ENCODE assay signal across 8 cellular contexts in genomic region chrX:70132877-70133302, GRCh38. TPM values are rescaled to one million over a fixed set of nuclear protein-coding genes. Genes with fewer than 3 reads are reported as not detected.
DNase-seq lines count a peak whose midpoint lies in the region; ATAC-seq, FAIRE-seq and TF ChIP-seq lines count a peak whose summit lies in the region.

No MANE protein-coding gene starts in this region.

- under 1% methylated on average over 8 of the region's 8 CpGs for WGBS in right cardiac atrium

- no peak for ATAC-seq in WTC11
- ATAC-seq in right cardiac atrium: peak; percentile 3 to 11
- ATAC-seq in stimulated activated effector memory CD8-positive, alpha-beta T cell treated with anti-CD3 and anti-CD28 coated beads, Interleukin-12 subunit alpha, Interleukin-12 subunit beta, amount 100 ng/mL, for 72 hours: peak; percentile 91
- ATAC-seq in GM21381 (IDR thresholded peaks at IDR 0.05; ENCODE audit: unreplicated experiment): no peak

- intact Hi-C loops in right cardiac atrium (cut with DNase I): no loop called here

- H3K4me1 ChIP-seq in BE2C (no peaks in the 10 kb centered on the region), right cardiac atrium (ENCODE audit: control insufficient read depth, insufficient read depth, low read length) (no peaks in the 10 kb centered on the region)

- H3K27ac ChIP-seq in right cardiac atrium (ENCODE audit: low read length): peak overlapping the region; percentile 42

- no peak for TF ChIP-seq CTCF in BE2C (IDR thresholded peaks at IDR 0.05; ENCODE audit: low read depth, low read length)
- no peak for TF ChIP-seq CTCF in HFF-Myc (IDR thresholded peaks at IDR 0.05; ENCODE audit: low read depth, low read length, missing control alignments)
- TF ChIP-seq CTCF in WTC11 (IDR thresholded peaks at IDR 0.05): no peak

- peaks cover 14% of the 10 kb centered on the region for H3K36me3 Mint-ChIP-seq in WTC11
- H3K36me3 Mint-ChIP-seq in stimulated activated effector memory CD8-positive, alpha-beta T cell treated with anti-CD3 and anti-CD28 coated beads, Interleukin-12 subunit alpha, Interleukin-12 subunit beta, amount 100 ng/mL, for 72 hours: peaks cover 32% of the 10 kb centered on the region

- CTCF ChIA-PET in WTC11 (lab: Charles Lee): interaction anchor here (0.6 to 1.9 kb wide), 22 partner anchors 17 to 708 kb away, joined by 3 to 12 read pairs (median 4); partner anchors contain the start of genes ARR3, KIF4A, NALF2 and PDZD11

- DNase-seq in BE2C (no peak), HFF-Myc (ENCODE audit: extremely low read depth, low read depth) (no peak), WTC11 (ENCODE audit: low spot score) (no peak), right cardiac atrium (no peak), urothelium cell line (ENCODE audit: low spot score) (no peak), GM12891 (ENCODE audit: insufficient read length, low spot score) (no peak)
- no peak for DNase-seq in stimulated activated effector memory CD8-positive, alpha-beta T cell treated with anti-CD3 and anti-CD28 coated beads, Interleukin-12 subunit alpha, Interleukin-12 subunit beta, amount 100 ng/mL, for 72 hours (ENCODE audit: low spot score in 2 of 2)

- POLR2A ChIA-PET in WTC11 (lab: Charles Lee): interaction anchor here (1.4 kb wide), 1 partner anchor 36 kb away, joined by 5 read pairs; no protein-coding TSS in a partner anchor

- H3K9me3 ChIP-seq in BE2C (no peaks in the 10 kb centered on the region), right cardiac atrium (ENCODE audit: control insufficient read depth, low read length) (no peaks in the 10 kb centered on the region)

- H3K4me3 ChIP-seq in BE2C (ENCODE audit: low read depth, low read length) (peak overlapping the region; percentile 88), HFF-Myc (replicated peaks; ENCODE audit: low read depth, low read length) (peak overlapping the region; percentile 79), right cardiac atrium (ENCODE audit: low read length) (peak overlapping the region; percentile 82)

- no peak for TF ChIP-seq POLR2A in GM12891 (IDR thresholded peaks at IDR 0.05; ENCODE audit: low read depth, low read length)

- no peaks in the 10 kb centered on the region for H3K9me3 Mint-ChIP-seq in WTC11
- H3K9me3 Mint-ChIP-seq in stimulated activated effector memory CD8-positive, alpha-beta T cell treated with anti-CD3 and anti-CD28 coated beads, Interleukin-12 subunit alpha, Interleukin-12 subunit beta, amount 100 ng/mL, for 72 hours: no peaks in the 10 kb centered on the region

- no peaks in the 10 kb centered on the region for H3K36me3 ChIP-seq in BE2C

- no peaks in the 10 kb centered on the region for H3K27me3 Mint-ChIP-seq in WTC11 (ENCODE audit: low read depth)

- peak overlapping the region; percentile 97 for H3K27ac Mint-ChIP-seq in WTC11
- H3K27ac Mint-ChIP-seq in stimulated activated effector memory CD8-positive, alpha-beta T cell treated with anti-CD3 and anti-CD28 coated beads, Interleukin-12 subunit alpha, Interleukin-12 subunit beta, amount 100 ng/mL, for 72 hours: peak overlapping the region; percentile 96

- no peak for FAIRE-seq in urothelium cell line (lab: Jason Lieb, UNC)
- no peak for FAIRE-seq in GM12891 (lab: Jason Lieb, UNC)

- H3K4me3 Mint-ChIP-seq in WTC11: peak overlapping the region; percentile 100
- peak overlapping the region; percentile 86 for H3K4me3 Mint-ChIP-seq in stimulated activated effector memory CD8-positive, alpha-beta T cell treated with anti-CD3 and anti-CD28 coated beads, Interleukin-12 subunit alpha, Interleukin-12 subunit beta, amount 100 ng/mL, for 72 hours

- H3K4me1 Mint-ChIP-seq in WTC11: peaks cover 42% of the 10 kb centered on the region
- H3K4me1 Mint-ChIP-seq in stimulated activated effector memory CD8-positive, alpha-beta T cell treated with anti-CD3 and anti-CD28 coated beads, Interleukin-12 subunit alpha, Interleukin-12 subunit beta, amount 100 ng/mL, for 72 hours: peaks cover 22% of the 10 kb centered on the region

- H3K27me3 ChIP-seq in BE2C: no peaks in the 10 kb centered on the region
- H3K27me3 ChIP-seq in right cardiac atrium (ENCODE audit: control insufficient read depth, insufficient read depth): no peaks in the 10 kb centered on the region

TF ChIP-seq in WTC11, 78 proteins besides CTCF, POLR2A, EP300 and RAD21:
- TF ChIP-seq ZNF263 (CRISPR knock-in tag; IDR thresholded peaks at IDR 0.05; ENCODE audit: low read depth) (no peak), GABPB1 (CRISPR knock-in tag; IDR thresholded peaks at IDR 0.05) (no peak), ZNF232 (CRISPR knock-in tag; IDR thresholded peaks at IDR 0.05) (no peak), FOXJ3 (CRISPR knock-in tag; IDR thresholded peaks at IDR 0.05; ENCODE audit: borderline replicate concordance) (no peak), EMX1 (CRISPR knock-in tag; IDR thresholded peaks at IDR 0.05) (no peak), ZNF423 (CRISPR knock-in tag; IDR thresholded peaks at IDR 0.05) (no peak), TEAD1 (CRISPR knock-in tag; IDR thresholded peaks at IDR 0.05) (no peak)

TF ChIP-seq in GM12891, 5 proteins besides CTCF, POLR2A, EP300 and RAD21:
- no peak for TF ChIP-seq TAF1 (IDR thresholded peaks at IDR 0.05; ENCODE audit: low read depth, low read length)

RNA-seq across cellular contexts. Expression of gene IGBP1, which starts 0.4 kb away (rescaled TPM):
- polyA plus RNA-seq in BE2C (2012; ENCODE audit: insufficient read depth, insufficient read length, low read depth): 57.3 TPM
- 38.9 to 46.5 TPM (median 45.3 TPM) in 3 replicates for total RNA-seq in WTC11 (2021)
- total RNA-seq in right cardiac atrium: 10 to 100 TPM; 42.9 to 71.5 (median 53.8) TPM
- 45.9 TPM for polyA plus RNA-seq in right cardiac atrium
- 67.7 TPM for polyA plus RNA-seq in GM12891 (2012; ENCODE audit: low read depth, missing spikeins)

RNA-seq across cellular contexts. Expression of gene DGAT2L6, which starts 44.4 kb away (rescaled TPM):
- polyA plus RNA-seq in BE2C (2012; ENCODE audit: insufficient read depth, insufficient read length, low read depth): not detected
- total RNA-seq in WTC11 (2021) (not detected in 3 replicates), right cardiac atrium (not detected)
- not detected for polyA plus RNA-seq in right cardiac atrium
- not detected for polyA plus RNA-seq in GM12891 (2012; ENCODE audit: low read depth, missing spikeins)

Comparison
In these comparisons a context has a peak if more than half of its experiments do, and no peak if none do; other contexts are left out.
1. ATAC-seq: peak in right cardiac atrium (2 of 2) and stimulated activated effector memory CD8-positive, alpha-beta T cell treated with anti-CD3 and anti-CD28 coated beads, Interleukin-12 subunit alpha, Interleukin-12 subunit beta, amount 100 ng/mL, for 72 hours (single experiment); none in WTC11 (single experiment) and GM21381 (single experiment).
2. Peak in every context shown above with its lines, with median percentiles within 50 percentile points of each other: H3K4me3 ChIP-seq.